Comparison of ENCODE assay signal across 1 cellular context in the genomic region with DNA sequence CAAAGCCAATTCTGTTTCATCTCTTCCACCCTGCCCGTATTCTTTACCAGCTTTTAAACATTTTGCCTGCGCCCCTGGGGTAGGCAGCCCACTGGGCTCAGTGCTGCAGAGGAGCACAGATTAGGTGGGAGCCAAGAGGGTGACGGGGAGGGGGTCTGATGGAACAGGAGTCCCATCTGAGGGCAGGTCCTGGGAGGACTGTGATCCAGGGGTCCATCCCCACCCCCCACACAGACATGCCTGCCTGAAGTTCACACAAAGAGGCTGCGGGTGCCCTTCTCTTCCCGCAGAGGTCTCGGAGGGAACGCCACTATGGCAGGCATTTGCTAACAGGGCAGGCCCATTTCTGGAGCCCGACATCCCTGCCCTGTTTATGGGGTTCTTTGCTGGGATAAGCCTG.
TF ChIP-seq lines count a peak whose summit lies in the region.

No MANE protein-coding gene starts in this region.

TF ChIP-seq in GM23338, 12 proteins besides CTCF, POLR2A, EP300 and RAD21 (continued from another document):
- TF ChIP-seq, protein P1, sequence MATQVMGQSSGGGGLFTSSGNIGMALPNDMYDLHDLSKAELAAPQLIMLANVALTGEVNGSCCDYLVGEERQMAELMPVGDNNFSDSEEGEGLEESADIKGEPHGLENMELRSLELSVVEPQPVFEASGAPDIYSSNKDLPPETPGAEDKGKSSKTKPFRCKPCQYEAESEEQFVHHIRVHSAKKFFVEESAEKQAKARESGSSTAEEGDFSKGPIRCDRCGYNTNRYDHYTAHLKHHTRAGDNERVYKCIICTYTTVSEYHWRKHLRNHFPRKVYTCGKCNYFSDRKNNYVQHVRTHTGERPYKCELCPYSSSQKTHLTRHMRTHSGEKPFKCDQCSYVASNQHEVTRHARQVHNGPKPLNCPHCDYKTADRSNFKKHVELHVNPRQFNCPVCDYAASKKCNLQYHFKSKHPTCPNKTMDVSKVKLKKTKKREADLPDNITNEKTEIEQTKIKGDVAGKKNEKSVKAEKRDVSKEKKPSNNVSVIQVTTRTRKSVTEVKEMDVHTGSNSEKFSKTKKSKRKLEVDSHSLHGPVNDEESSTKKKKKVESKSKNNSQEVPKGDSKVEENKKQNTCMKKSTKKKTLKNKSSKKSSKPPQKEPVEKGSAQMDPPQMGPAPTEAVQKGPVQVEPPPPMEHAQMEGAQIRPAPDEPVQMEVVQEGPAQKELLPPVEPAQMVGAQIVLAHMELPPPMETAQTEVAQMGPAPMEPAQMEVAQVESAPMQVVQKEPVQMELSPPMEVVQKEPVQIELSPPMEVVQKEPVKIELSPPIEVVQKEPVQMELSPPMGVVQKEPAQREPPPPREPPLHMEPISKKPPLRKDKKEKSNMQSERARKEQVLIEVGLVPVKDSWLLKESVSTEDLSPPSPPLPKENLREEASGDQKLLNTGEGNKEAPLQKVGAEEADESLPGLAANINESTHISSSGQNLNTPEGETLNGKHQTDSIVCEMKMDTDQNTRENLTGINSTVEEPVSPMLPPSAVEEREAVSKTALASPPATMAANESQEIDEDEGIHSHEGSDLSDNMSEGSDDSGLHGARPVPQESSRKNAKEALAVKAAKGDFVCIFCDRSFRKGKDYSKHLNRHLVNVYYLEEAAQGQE (IDR thresholded peaks at IDR 0.05; ENCODE audit: unreplicated experiment), result no peak
- TF ChIP-seq EZH2 (IDR thresholded peaks at IDR 0.05; ENCODE audit: low read depth, unreplicated experiment), result no peak
- TF ChIP-seq CREB1 (CRISPR knock-in tag; IDR thresholded peaks at IDR 0.05; ENCODE audit: low read depth), result no peak
- no peak for TF ChIP-seq ZNF114 (CRISPR knock-in tag; IDR thresholded peaks at IDR 0.05)
- TF ChIP-seq POLR2AphosphoS5 (IDR thresholded peaks at IDR 0.05; ENCODE audit: low read depth), result no peak
- TF ChIP-seq, protein P2, sequence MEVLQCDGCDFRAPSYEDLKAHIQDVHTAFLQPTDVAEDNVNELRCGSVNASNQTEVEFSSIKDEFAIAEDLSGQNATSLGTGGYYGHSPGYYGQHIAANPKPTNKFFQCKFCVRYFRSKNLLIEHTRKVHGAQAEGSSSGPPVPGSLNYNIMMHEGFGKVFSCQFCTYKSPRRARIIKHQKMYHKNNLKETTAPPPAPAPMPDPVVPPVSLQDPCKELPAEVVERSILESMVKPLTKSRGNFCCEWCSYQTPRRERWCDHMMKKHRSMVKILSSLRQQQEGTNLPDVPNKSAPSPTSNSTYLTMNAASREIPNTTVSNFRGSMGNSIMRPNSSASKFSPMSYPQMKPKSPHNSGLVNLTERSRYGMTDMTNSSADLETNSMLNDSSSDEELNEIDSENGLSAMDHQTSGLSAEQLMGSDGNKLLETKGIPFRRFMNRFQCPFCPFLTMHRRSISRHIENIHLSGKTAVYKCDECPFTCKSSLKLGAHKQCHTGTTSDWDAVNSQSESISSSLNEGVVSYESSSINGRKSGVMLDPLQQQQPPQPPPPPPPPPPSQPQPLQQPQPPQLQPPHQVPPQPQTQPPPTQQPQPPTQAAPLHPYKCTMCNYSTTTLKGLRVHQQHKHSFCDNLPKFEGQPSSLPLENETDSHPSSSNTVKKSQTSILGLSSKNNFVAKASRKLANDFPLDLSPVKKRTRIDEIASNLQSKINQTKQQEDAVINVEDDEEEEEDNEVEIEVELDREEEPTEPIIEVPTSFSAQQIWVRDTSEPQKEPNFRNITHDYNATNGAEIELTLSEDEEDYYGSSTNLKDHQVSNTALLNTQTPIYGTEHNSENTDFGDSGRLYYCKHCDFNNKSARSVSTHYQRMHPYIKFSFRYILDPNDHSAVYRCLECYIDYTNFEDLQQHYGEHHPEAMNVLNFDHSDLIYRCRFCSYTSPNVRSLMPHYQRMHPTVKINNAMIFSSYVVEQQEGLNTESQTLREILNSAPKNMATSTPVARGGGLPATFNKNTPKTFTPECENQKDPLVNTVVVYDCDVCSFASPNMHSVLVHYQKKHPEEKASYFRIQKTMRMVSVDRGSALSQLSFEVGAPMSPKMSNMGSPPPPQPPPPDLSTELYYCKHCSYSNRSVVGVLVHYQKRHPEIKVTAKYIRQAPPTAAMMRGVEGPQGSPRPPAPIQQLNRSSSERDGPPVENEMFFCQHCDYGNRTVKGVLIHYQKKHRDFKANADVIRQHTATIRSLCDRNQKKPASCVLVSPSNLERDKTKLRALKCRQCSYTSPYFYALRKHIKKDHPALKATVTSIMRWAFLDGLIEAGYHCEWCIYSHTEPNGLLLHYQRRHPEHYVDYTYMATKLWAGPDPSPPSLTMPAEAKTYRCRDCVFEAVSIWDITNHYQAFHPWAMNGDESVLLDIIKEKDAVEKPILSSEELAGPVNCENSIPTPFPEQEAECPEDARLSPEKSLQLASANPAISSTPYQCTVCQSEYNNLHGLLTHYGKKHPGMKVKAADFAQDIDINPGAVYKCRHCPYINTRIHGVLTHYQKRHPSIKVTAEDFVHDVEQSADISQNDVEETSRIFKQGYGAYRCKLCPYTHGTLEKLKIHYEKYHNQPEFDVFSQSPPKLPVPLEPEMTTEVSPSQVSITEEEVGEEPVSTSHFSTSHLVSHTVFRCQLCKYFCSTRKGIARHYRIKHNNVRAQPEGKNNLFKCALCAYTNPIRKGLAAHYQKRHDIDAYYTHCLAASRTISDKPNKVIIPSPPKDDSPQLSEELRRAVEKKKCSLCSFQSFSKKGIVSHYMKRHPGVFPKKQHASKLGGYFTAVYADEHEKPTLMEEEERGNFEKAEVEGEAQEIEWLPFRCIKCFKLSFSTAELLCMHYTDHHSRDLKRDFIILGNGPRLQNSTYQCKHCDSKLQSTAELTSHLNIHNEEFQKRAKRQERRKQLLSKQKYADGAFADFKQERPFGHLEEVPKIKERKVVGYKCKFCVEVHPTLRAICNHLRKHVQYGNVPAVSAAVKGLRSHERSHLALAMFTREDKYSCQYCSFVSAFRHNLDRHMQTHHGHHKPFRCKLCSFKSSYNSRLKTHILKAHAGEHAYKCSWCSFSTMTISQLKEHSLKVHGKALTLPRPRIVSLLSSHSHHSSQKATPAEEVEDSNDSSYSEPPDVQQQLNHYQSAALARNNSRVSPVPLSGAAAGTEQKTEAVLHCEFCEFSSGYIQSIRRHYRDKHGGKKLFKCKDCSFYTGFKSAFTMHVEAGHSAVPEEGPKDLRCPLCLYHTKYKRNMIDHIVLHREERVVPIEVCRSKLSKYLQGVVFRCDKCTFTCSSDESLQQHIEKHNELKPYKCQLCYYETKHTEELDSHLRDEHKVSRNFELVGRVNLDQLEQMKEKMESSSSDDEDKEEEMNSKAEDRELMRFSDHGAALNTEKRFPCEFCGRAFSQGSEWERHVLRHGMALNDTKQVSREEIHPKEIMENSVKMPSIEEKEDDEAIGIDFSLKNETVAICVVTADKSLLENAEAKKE (CRISPR knock-in tag; IDR thresholded peaks at IDR 0.05), result no peak
- TF ChIP-seq STAT1 (IDR thresholded peaks at IDR 0.05; ENCODE audit: unreplicated experiment), result no peak
- TF ChIP-seq, protein P3, sequence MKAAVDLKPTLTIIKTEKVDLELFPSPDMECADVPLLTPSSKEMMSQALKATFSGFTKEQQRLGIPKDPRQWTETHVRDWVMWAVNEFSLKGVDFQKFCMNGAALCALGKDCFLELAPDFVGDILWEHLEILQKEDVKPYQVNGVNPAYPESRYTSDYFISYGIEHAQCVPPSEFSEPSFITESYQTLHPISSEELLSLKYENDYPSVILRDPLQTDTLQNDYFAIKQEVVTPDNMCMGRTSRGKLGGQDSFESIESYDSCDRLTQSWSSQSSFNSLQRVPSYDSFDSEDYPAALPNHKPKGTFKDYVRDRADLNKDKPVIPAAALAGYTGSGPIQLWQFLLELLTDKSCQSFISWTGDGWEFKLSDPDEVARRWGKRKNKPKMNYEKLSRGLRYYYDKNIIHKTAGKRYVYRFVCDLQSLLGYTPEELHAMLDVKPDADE (IDR thresholded peaks at IDR 0.05), result no peak
- no peak for TF ChIP-seq EZH2phosphoT487 (IDR thresholded peaks at IDR 0.05; ENCODE audit: unreplicated experiment)
- no peak for TF ChIP-seq JUNB (IDR thresholded peaks at IDR 0.05; ENCODE audit: unreplicated experiment)
